In the genomic region with DNA sequence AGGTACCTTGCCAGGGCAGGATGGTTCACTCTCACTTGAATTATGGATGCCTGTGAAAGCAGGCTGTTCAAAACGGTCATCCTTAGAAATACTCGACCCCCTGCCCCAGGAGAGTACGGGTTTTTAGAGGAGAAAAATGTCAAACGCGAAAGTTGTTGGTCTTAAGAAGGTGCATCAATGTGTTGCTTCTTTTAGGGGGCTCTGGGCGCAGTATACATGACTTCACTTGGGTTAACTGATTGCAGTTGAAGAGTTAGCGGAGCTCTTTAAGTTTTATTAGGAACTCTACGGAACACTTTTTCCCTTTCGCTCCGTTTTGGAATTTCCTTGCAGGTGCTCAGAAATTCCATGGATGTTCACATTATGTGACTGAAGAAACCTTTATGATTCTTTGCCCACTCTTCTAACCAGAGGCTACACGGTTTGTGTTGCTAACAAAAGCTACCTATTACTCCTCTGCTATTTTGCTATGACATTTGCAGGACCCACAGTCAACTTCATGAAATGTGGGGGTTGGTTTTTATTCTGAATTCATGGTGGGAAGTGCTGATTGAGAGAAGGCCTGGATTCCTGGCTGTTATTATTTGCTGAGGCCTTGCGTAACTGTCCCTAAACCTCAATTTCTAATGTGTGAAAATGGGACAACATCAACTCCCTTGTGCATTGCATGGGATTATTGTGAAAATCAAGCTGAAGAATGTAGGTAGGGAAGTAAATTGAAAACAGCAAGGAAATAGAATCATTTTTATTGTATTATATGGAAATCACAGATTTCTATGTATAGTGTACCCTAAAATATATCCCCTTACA, we compare ENCODE assay signal across 8 cellular contexts. TPM values are rescaled to one million over a fixed set of nuclear protein-coding genes. Genes with fewer than 3 reads are reported as not detected.
DNase-seq lines count a peak whose midpoint lies in the region; ATAC-seq and TF ChIP-seq lines count a peak whose summit lies in the region.

No MANE protein-coding gene starts in this region.

- peak overlapping the region; percentile 90 for H3K9ac ChIP-seq in ES-I3 (ENCODE audit: low read depth, low read length)
- peak overlapping the region; percentile 61 for H3K9ac ChIP-seq in SK-N-MC (ENCODE audit: insufficient read length)

- TF ChIP-seq POLR2A in prostate gland (IDR thresholded peaks at IDR 0.05) = no peak

- ATAC-seq in GM21825 (IDR thresholded peaks at IDR 0.05; ENCODE audit: unreplicated experiment) (no peak), GM19467 (IDR thresholded peaks at IDR 0.05; ENCODE audit: unreplicated experiment) (no peak)

- no peak for TF ChIP-seq CTCF in fibroblast of mammary gland (conservative IDR thresholded peaks at IDR 0.05; ENCODE audit: control insufficient read depth, insufficient read depth, low read depth, low read length)
- TF ChIP-seq CTCF in prostate gland (IDR thresholded peaks at IDR 0.05) = no peak

- H3K9me3 ChIP-seq in ES-I3 (ENCODE audit: control insufficient read depth, insufficient read depth, low read length) (0 out of 2 replicates have a peak, but pooled peaks cover under 1% of the 10 kb centered on the region), SK-N-MC (ENCODE audit: low read depth, low read length) (no peaks in the 10 kb centered on the region), prostate gland (no peaks in the 10 kb centered on the region)

- H3K4me3 ChIP-seq in SK-N-MC = peak overlapping the region; percentile 88
- peak overlapping the region; percentile 67 for H3K4me3 ChIP-seq in fibroblast of mammary gland (ENCODE audit: control insufficient read depth, low read depth, low read length)
- peak overlapping the region; percentile 49 to 58 for H3K4me3 ChIP-seq in prostate gland

- H3K27ac ChIP-seq in SK-N-MC (no peak overlapping the region), prostate gland (peak overlapping the region; percentile 56 to 60)

- intact Hi-C loops in prostate gland (cut with DNase I) = no loop called here

- no peak for DNase-seq in SK-N-MC (ENCODE audit: low read depth, low spot score)
- DNase-seq in fibroblast of mammary gland (ENCODE audit: low read depth) = no peak
- DNase-seq in prostate gland (ENCODE audit: low spot score) = no peak
- no peak for DNase-seq in effector CD4-positive, alpha-beta T cell
- no peak for DNase-seq in activated CD8-positive, alpha-beta memory T cell treated with anti-CD3 and anti-CD28 coated beads for 24 hours

- H3K4me1 ChIP-seq in ES-I3 (ENCODE audit: insufficient read depth, low read length) (peaks cover 15% of the 10 kb centered on the region), prostate gland (replicated peaks) (no peaks in the 10 kb centered on the region)

- H3K36me3 ChIP-seq in ES-I3 (ENCODE audit: insufficient read depth, low read length) (no peaks in the 10 kb centered on the region), SK-N-MC (ENCODE audit: insufficient read depth, low read length) (no peaks in the 10 kb centered on the region), prostate gland (no peaks in the 10 kb centered on the region)

- H3K27me3 ChIP-seq in prostate gland (replicated peaks; ENCODE audit: insufficient read depth) = no peaks in the 10 kb centered on the region

- WGBS in prostate gland = 17% methylated on average over 12 of the region's 12 CpGs

RNA-seq across cellular contexts. Expression of gene ENPP1, which starts 0.8 kb away (rescaled TPM):
- 10 to 100 TPM; 17.8 to 18.9 TPM for total RNA-seq in prostate gland
